ENCODE assay signal across 8 cellular contexts in genomic region chr20:32674362-32674789, GRCh38. TPM values are rescaled to one million over a fixed set of nuclear protein-coding genes. Genes with fewer than 3 reads are reported as not detected.
A peak's percentile ranks its signal among the peaks of the same experiment; 100 is the strongest.
DNase-seq lines count a peak whose midpoint lies in the region; ATAC-seq and TF ChIP-seq lines count a peak whose summit lies in the region.

No MANE protein-coding gene starts in this region.

- peaks cover 32% of the 10 kb centered on the region for H3K4me1 Mint-ChIP-seq in CD8-positive, alpha-beta T cell (ENCODE audit: low read depth)
- peaks cover 18% of the 10 kb centered on the region for H3K4me1 Mint-ChIP-seq in activated T-cell treated with anti-CD3 and anti-CD28 coated beads, Interleukin-2, amount 50 U/mL, for 24 hours (ENCODE audit: low read depth)

- no peak overlapping the region for H3K4me3 ChIP-seq in CD8-positive, alpha-beta T cell (ENCODE audit: low read depth, low read length)
- H3K4me3 ChIP-seq in HL-60 (replicated peaks; ENCODE audit: insufficient read depth, low read length) (no peak overlapping the region), PC-9 (no peak overlapping the region)

- intact Hi-C loops in CD8-positive, alpha-beta T cell (cut with DNase I, micrococcal nuclease), result loop anchor here (1.0 to 10.0 kb wide), 3 partner anchors 68 to 620 kb away; partner anchors contain the start of gene COMMD7 (in 1 of the 2)
- intact Hi-C loops in PC-9 (cut with micrococcal nuclease; ENCODE audit: unreplicated experiment), result loop anchor here (1.0 to 5.0 kb wide), 4 partner anchors 88 to 423 kb away; partner anchors contain the start of gene DNMT3B

- no peaks in the 10 kb centered on the region for H3K9me3 Mint-ChIP-seq in CD8-positive, alpha-beta T cell
- H3K9me3 Mint-ChIP-seq in activated T-cell treated with anti-CD3 and anti-CD28 coated beads, Interleukin-2, amount 50 U/mL, for 24 hours, result no peaks in the 10 kb centered on the region

- H3K27ac ChIP-seq in CD8-positive, alpha-beta T cell (ENCODE audit: low read depth, low read length), result no peak overlapping the region
- H3K27ac ChIP-seq in HL-60 (replicated peaks) (peak overlapping the region; percentile 90), PC-9 (no peak overlapping the region), foreskin keratinocyte (no peak overlapping the region)

- CTCF ChIA-PET in CD8-positive, alpha-beta T cell (lab: Charles Lee), result interaction anchor here (0.7 to 20.2 kb wide), 27 partner anchors 9 to 729 kb away, joined by 3 to 305 read pairs (median 5); partner anchors contain the start of genes COMMD7 and DNMT3B
- CTCF ChIA-PET in PC-9 (lab: Charles Lee), result interaction anchor here (0.5 to 3.3 kb wide), 7 partner anchors 9 to 1444 kb away, joined by 4 to 46 read pairs (median 6); no protein-coding TSS in a partner anchor

- no TSS peak for BruUV-seq in PC-9 (replicated peaks; lab: Mats Ljungman, UMichigan)

- peak overlapping the region; percentile 9 for H3K4me3 Mint-ChIP-seq in CD8-positive, alpha-beta T cell
- H3K4me3 Mint-ChIP-seq in activated T-cell treated with anti-CD3 and anti-CD28 coated beads, Interleukin-2, amount 50 U/mL, for 24 hours, result no peak overlapping the region

- peaks cover 7% of the 10 kb centered on the region; the same call in 1 of the 2 replicates for H3F3A ChIP-seq in PC-9 (ENCODE audit: insufficient read depth, low read depth)

- no peaks in the 10 kb centered on the region for H3K27me3 ChIP-seq in CD8-positive, alpha-beta T cell (ENCODE audit: insufficient read depth, low read length)
- H3K27me3 ChIP-seq in HL-60 (ENCODE audit: insufficient read depth, poor library complexity, severe bottlenecking), result no peaks in the 10 kb centered on the region
- H3K27me3 ChIP-seq in PC-9 (ENCODE audit: insufficient read depth, low read depth), result no peaks in the 10 kb centered on the region
- no peaks in the 10 kb centered on the region for H3K27me3 ChIP-seq in foreskin keratinocyte

- no peaks in the 10 kb centered on the region for H3K79me2 ChIP-seq in PC-9 (ENCODE audit: low read depth)

- no peaks in the 10 kb centered on the region for H3K27me3 Mint-ChIP-seq in CD8-positive, alpha-beta T cell (ENCODE audit: low read depth)
- no peaks in the 10 kb centered on the region for H3K27me3 Mint-ChIP-seq in activated T-cell treated with anti-CD3 and anti-CD28 coated beads, Interleukin-2, amount 50 U/mL, for 24 hours

- H3K36me3 Mint-ChIP-seq in CD8-positive, alpha-beta T cell, result no peaks in the 10 kb centered on the region
- no peaks in the 10 kb centered on the region for H3K36me3 Mint-ChIP-seq in activated T-cell treated with anti-CD3 and anti-CD28 coated beads, Interleukin-2, amount 50 U/mL, for 24 hours (ENCODE audit: low read depth)

- H3K9me2 ChIP-seq in PC-9 (ENCODE audit: insufficient read depth), result no peaks in the 10 kb centered on the region

- DNase-seq in CD8-positive, alpha-beta T cell, result peak; percentile 49 to 77 (median 61)
- peak; percentile 63 to 84 for DNase-seq in HL-60 (ENCODE audit: low read depth in 1 of 2, low spot score in 1 of 2)
- DNase-seq in PC-9, result peak; percentile 58 to 73
- DNase-seq in activated T-cell treated with anti-CD3 and anti-CD28 coated beads, Interleukin-2, amount 50 U/mL, for 24 hours, result peak; percentile 74
- DNase-seq in foreskin keratinocyte, result peak in 1 of 2 donors; percentile 44
- peak; percentile 41 to 48 for DNase-seq in stimulated activated CD4-positive, alpha-beta T cell treated with anti-CD3 and anti-CD28 coated beads, Interleukin-1b, Interleukin-23, amount 100 ng/mL, for 1 hour (ENCODE audit: low read depth in 2 of 2)

- POLR2A ChIA-PET in CD8-positive, alpha-beta T cell (lab: Charles Lee), result interaction anchor here (0.7 to 2.8 kb wide), 2 partner anchors 104 to 867 kb away, joined by 3 to 12 read pairs; no protein-coding TSS in a partner anchor
- POLR2A ChIA-PET in PC-9 (lab: Charles Lee; ENCODE audit: unreplicated experiment), result no interaction called here

- no peak overlapping the region for H3K27ac Mint-ChIP-seq in CD8-positive, alpha-beta T cell
- no peak overlapping the region for H3K27ac Mint-ChIP-seq in activated T-cell treated with anti-CD3 and anti-CD28 coated beads, Interleukin-2, amount 50 U/mL, for 24 hours

- no peak overlapping the region for H2AFZ ChIP-seq in PC-9

- peak; percentile 73 for ATAC-seq in CD8-positive, alpha-beta T cell
- peak; percentile 58 for ATAC-seq in foreskin keratinocyte
- ATAC-seq in GM19324 (IDR thresholded peaks at IDR 0.05; ENCODE audit: low FRiP score, unreplicated experiment), result no peak
- no peak for ATAC-seq in HG03571 (IDR thresholded peaks at IDR 0.05; ENCODE audit: unreplicated experiment)

- no peaks in the 10 kb centered on the region for H4K20me1 ChIP-seq in PC-9 (ENCODE audit: insufficient read depth)

- H3K36me3 ChIP-seq in CD8-positive, alpha-beta T cell (ENCODE audit: insufficient read depth, low read length), result no peaks in the 10 kb centered on the region
- no peaks in the 10 kb centered on the region for H3K36me3 ChIP-seq in PC-9 (ENCODE audit: low read depth)

- peaks cover 16% of the 10 kb centered on the region for H3K4me1 ChIP-seq in CD8-positive, alpha-beta T cell (ENCODE audit: insufficient read depth, low read length)
- H3K4me1 ChIP-seq in PC-9 (replicated peaks; ENCODE audit: insufficient read depth), result peaks cover 10% of the 10 kb centered on the region
- H3K4me1 ChIP-seq in foreskin keratinocyte, result no peaks in the 10 kb centered on the region

- peak; percentile 75 for TF ChIP-seq CTCF in CD8-positive, alpha-beta T cell (IDR thresholded peaks at IDR 0.05)
- TF ChIP-seq CTCF in HL-60 (IDR thresholded peaks at IDR 0.05; ENCODE audit: insufficient read depth, low read length) (peak; percentile 34), PC-9 (conservative IDR thresholded peaks at IDR 0.05) (peak; percentile 90), foreskin keratinocyte (conservative IDR thresholded peaks at IDR 0.05) (peak; percentile 97)

- no peak overlapping the region for H3K4me2 ChIP-seq in PC-9

- H3K9me3 ChIP-seq in CD8-positive, alpha-beta T cell (ENCODE audit: low read length), result no peaks in the 10 kb centered on the region
- no peaks in the 10 kb centered on the region for H3K9me3 ChIP-seq in PC-9 (ENCODE audit: insufficient read depth, low read depth)

RNA-seq across cellular contexts. Expression of gene C20orf203, which starts 0.6 kb away (rescaled TPM):
- total RNA-seq in CD8-positive, alpha-beta T cell, result under 1 TPM; 0.22 to 0.33 TPM
- 0.08 TPM in 1 of 2 replicates, not detected in the other for total RNA-seq in PC-9 (2021)
- total RNA-seq in foreskin keratinocyte, result not detected in 2 replicates
- polyA plus RNA-seq in foreskin keratinocyte, result not detected in 2 replicates

Comparison
In these comparisons a context has a peak if more than half of its experiments do, and no peak if none do; other contexts are left out.
1. ATAC-seq: peak in CD8-positive, alpha-beta T cell (single experiment) and foreskin keratinocyte (single experiment); none in GM19324 (single experiment) and HG03571 (single experiment).
2. CTCF ChIP-seq: peak in every context shown above with its lines; median percentile 97 in foreskin keratinocyte; 90 in PC-9; 75 in CD8-positive, alpha-beta T cell; 34 in HL-60.